In the genomic region with DNA sequence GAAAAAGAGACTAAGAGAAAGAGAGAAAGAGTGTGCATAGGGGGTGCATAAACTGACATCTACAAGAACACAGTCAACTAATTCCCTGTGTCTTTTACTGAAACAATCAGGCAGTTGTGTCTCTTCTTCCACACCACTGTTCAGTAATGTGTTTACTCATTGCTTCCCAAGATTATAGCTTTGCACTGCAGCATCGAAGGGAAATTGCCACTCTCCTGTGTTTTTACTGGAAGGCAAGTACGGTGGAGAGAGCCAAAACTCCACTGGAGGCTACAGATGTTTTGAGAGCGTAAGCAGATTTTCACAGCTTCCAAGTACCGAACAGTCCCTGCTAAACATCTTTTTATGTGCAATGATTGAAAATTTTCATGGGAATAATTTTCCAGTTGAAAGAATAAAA, we compare ENCODE assay signal across 11 cellular contexts.
A peak's percentile ranks its signal among the peaks of the same experiment; 100 is the strongest.
DNase-seq lines count a peak whose midpoint lies in the region; ATAC-seq and TF ChIP-seq lines count a peak whose summit lies in the region.
"Had no signal": no experiment of that assay in that cellular context is flagged by ENCODE, and none has a peak within 500 bp of the region (broad histone marks: within the 10 kb centered on the region; RNA-seq: fewer than 3 reads in every experiment).

No MANE protein-coding gene starts in this region.

- peak overlapping the region; percentile 54 to 56 for H3K27ac ChIP-seq in right atrium auricular region

- no peaks in the 10 kb centered on the region for H3K36me3 ChIP-seq in right atrium auricular region

- no peak for TF ChIP-seq CTCF in HFFc6 (IDR thresholded peaks at IDR 0.05)
- TF ChIP-seq CTCF in choroid plexus epithelial cell (conservative IDR thresholded peaks at IDR 0.05; ENCODE audit: low read depth, low read length) = no peak
- no peak for TF ChIP-seq CTCF in right atrium auricular region (IDR thresholded peaks at IDR 0.05)
- TF ChIP-seq CTCF in glutamatergic neuron (IDR thresholded peaks at IDR 0.05; ENCODE audit: partially characterized antibody, unreplicated experiment) = no peak

- ATAC-seq in GM21515 (IDR thresholded peaks at IDR 0.05; ENCODE audit: unreplicated experiment) (no peak), GM21786 (IDR thresholded peaks at IDR 0.05; ENCODE audit: unreplicated experiment) (no peak)

- H3K9me3 ChIP-seq in right atrium auricular region = no peaks in the 10 kb centered on the region

- H3K4me1 Mint-ChIP-seq in HFFc6 (ENCODE audit: low read depth) = peaks cover 20% of the 10 kb centered on the region
- no peaks in the 10 kb centered on the region for H3K4me1 Mint-ChIP-seq in glutamatergic neuron (ENCODE audit: low read depth, unreplicated experiment)
- H3K4me1 Mint-ChIP-seq: IgD-negative memory B cell had no signal

- no peak for DNase-seq in HFFc6
- DNase-seq in choroid plexus epithelial cell (ENCODE audit: low read depth) = peak; percentile 85
- no peak for DNase-seq in right atrium auricular region (ENCODE audit: low spot score)
- peak; percentile 82 for DNase-seq in stromal cell of bone marrow (ENCODE audit: low read depth)
- DNase-seq in NCI-H2196 (lab: John Stamatoyannopoulos, UW; ENCODE audit: unreplicated experiment) = no peak
- no peak for DNase-seq in glutamatergic neuron
- DNase-seq: amniotic stem cell, NCI-H187 treated with DMSO at 0.1 percent for 48 hours had no signal

- H3K4me3 ChIP-seq in choroid plexus epithelial cell (ENCODE audit: low read depth, low read length) (no peak overlapping the region), right atrium auricular region (no peak overlapping the region)

- H3K4me3 Mint-ChIP-seq in HFFc6 (peak overlapping the region; percentile 76), glutamatergic neuron (ENCODE audit: unreplicated experiment) (no peak overlapping the region)
- H3K4me3 Mint-ChIP-seq: IgD-negative memory B cell had no signal

- no peaks in the 10 kb centered on the region for H3K9me3 Mint-ChIP-seq in HFFc6
- no peaks in the 10 kb centered on the region for H3K9me3 Mint-ChIP-seq in glutamatergic neuron (ENCODE audit: unreplicated experiment)

- H3K36me3 Mint-ChIP-seq in HFFc6 (ENCODE audit: low read depth) = no peaks in the 10 kb centered on the region
- H3K36me3 Mint-ChIP-seq in glutamatergic neuron (ENCODE audit: unreplicated experiment) = no peaks in the 10 kb centered on the region
- H3K36me3 Mint-ChIP-seq: IgD-negative memory B cell had no signal

- peaks cover 0 to 10% of the 10 kb centered on the region in 2 donors for H3K4me1 ChIP-seq in right atrium auricular region

- no peaks in the 10 kb centered on the region for H3K27me3 Mint-ChIP-seq in HFFc6 (ENCODE audit: insufficient read depth)
- no peaks in the 10 kb centered on the region for H3K27me3 Mint-ChIP-seq in glutamatergic neuron (ENCODE audit: unreplicated experiment)

- H3K27ac Mint-ChIP-seq in HFFc6 = peak overlapping the region; percentile 68; the same call in 1 of the 2 replicates
- H3K27ac Mint-ChIP-seq in glutamatergic neuron (ENCODE audit: unreplicated experiment) = no peak overlapping the region
- H3K27ac Mint-ChIP-seq: IgD-negative memory B cell had no signal

- H3K27me3 ChIP-seq in right atrium auricular region = no peaks in the 10 kb centered on the region

Comparison
In these comparisons a context has a peak if more than half of its experiments do, and no peak if none do; other contexts are left out.
1. DNase-seq: peak in choroid plexus epithelial cell (single experiment) and stromal cell of bone marrow (single experiment); none in HFFc6 (single experiment), right atrium auricular region (single experiment), NCI-H2196 (single experiment) and glutamatergic neuron (single experiment).